1 cellular context compared by ENCODE assay signal in the genomic region with DNA sequence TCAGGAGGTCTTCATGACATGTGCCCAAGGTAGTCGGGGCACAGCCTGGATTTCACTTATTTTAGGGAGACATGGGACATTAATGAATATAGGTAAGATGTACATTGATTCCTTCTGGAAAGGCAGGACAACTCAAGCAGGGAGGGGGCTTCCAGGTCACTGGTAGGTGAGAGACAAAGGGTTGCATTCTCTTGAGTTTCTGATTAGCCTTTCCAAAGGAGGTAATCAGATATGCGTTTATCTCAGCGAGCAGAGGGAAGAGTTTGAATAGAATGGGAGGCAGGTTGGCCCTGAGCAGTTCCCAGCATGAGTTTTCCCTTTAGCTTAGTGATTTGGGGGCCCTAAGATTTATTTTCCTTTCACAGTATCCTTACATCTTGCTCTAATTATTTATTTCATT.
TF ChIP-seq lines count a peak whose summit lies in the region.

No MANE protein-coding gene starts in this region.

TF ChIP-seq in H1, 55 proteins besides CTCF, POLR2A, EP300 and RAD21:
- TF ChIP-seq TEAD4 (IDR thresholded peaks at IDR 0.05; ENCODE audit: low read depth, low read length) (no peak), CHD7 (IDR thresholded peaks at IDR 0.05; ENCODE audit: insufficient replicate concordance, low read length) (peak; percentile 26)
TF ChIP-seq in H1: peak in this region for 1.
